8 cellular contexts compared by ENCODE assay signal in the genomic region with DNA sequence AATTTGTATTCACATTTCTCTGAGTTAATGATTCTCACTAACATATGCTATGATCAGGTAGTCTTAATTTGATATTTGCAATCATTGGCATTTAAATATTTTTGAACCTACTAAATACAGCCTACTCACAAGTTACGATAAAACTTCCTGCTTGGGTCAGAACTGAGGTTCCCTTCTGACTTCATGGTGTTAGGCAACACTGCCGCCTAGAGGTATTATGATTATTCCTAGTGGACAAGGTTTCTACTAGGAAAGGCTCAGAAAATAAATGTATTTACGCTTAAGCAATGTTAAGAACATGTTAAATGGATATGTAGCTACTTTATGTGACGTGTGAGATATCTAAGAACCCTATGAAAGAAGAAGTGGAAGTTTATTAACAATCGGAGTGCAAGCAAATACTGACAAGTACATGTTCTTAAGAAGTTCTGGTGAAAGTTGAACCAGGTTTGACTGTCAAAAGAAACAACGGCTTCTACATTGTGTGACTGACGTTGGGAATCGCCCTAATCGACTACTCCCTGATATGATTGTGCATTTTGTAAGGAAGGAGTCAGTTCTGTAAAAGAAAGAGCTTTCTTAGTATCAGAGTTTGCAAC.
A peak's percentile ranks its signal among the peaks of the same experiment; 100 is the strongest.
DNase-seq lines count a peak whose midpoint lies in the region; ATAC-seq and TF ChIP-seq lines count a peak whose summit lies in the region.

No MANE protein-coding gene starts in this region.

- H3K36me3 ChIP-seq in heart left ventricle: no peaks in the 10 kb centered on the region
- no peaks in the 10 kb centered on the region for H3K36me3 ChIP-seq in RWPE2 (ENCODE audit: low read depth)
- no peaks in the 10 kb centered on the region for H3K36me3 ChIP-seq in fibroblast of lung (ENCODE audit: control insufficient read depth, insufficient read depth, low read length)
- H3K36me3 ChIP-seq in prostate gland: no peaks in the 10 kb centered on the region

- H3K9me3 Mint-ChIP-seq in Calu3 (ENCODE audit: low read depth, unreplicated experiment): no peaks in the 10 kb centered on the region
- H3K9me3 Mint-ChIP-seq in stimulated activated memory B cell treated with anti-CD40 and anti-IgM and Interleukin-4, amounts not matched to agents 10 μg/mL and 1 μg/mL and 100 μg/mL, for 72 hours: peaks cover 3% of the 10 kb centered on the region

- H4K20me1 ChIP-seq in fibroblast of lung (ENCODE audit: control insufficient read depth, extremely low read depth, insufficient read depth, low read length): no peaks in the 10 kb centered on the region

- no peak overlapping the region for H3K9ac ChIP-seq in fibroblast of lung (ENCODE audit: insufficient read depth, low read length)

- no TSS peak for BruUV-seq in Calu3 (replicated peaks; lab: Mats Ljungman, UMichigan)

- H3K9me3 ChIP-seq in heart left ventricle (no peaks in the 10 kb centered on the region), RWPE2 (ENCODE audit: severe bottlenecking) (no peaks in the 10 kb centered on the region), fibroblast of lung (ENCODE audit: control insufficient read depth, insufficient read depth, low read depth, low read length) (no peaks in the 10 kb centered on the region), prostate gland (no peaks in the 10 kb centered on the region)

- TF ChIP-seq CTCF in heart left ventricle (IDR thresholded peaks at IDR 0.05): peak in 11 of 12 donors; percentile 16 to 69 (median 53)
- peak; percentile 87 for TF ChIP-seq CTCF in RWPE2 (IDR thresholded peaks at IDR 0.05; ENCODE audit: poor library complexity, severe bottlenecking)
- TF ChIP-seq CTCF in fibroblast of lung (conservative IDR thresholded peaks at IDR 0.05 in 1 of 2, IDR thresholded peaks at IDR 0.05 in 1 of 2; ENCODE audit: low read depth in 1 of 2, low read length in 2 of 2): peak in 1 of 2 donors; percentile 74
- TF ChIP-seq CTCF in prostate gland (IDR thresholded peaks at IDR 0.05): peak; percentile 30 to 62 (median 42)
- TF ChIP-seq CTCF in Calu3 (IDR thresholded peaks at IDR 0.05; ENCODE audit: unreplicated experiment): no peak

- no peaks in the 10 kb centered on the region for H3K4me1 Mint-ChIP-seq in Calu3 (ENCODE audit: low read depth, unreplicated experiment)
- no peaks in the 10 kb centered on the region for H3K4me1 Mint-ChIP-seq in stimulated activated memory B cell treated with anti-CD40 and anti-IgM and Interleukin-4, amounts not matched to agents 10 μg/mL and 1 μg/mL and 100 μg/mL, for 72 hours

- H3K27me3 ChIP-seq in heart left ventricle (no peaks in the 10 kb centered on the region), RWPE2 (ENCODE audit: insufficient read depth, poor library complexity, severe bottlenecking) (no peaks in the 10 kb centered on the region), fibroblast of lung (ENCODE audit: control insufficient read depth, insufficient read depth, low read length) (no peaks in the 10 kb centered on the region), prostate gland (replicated peaks; ENCODE audit: insufficient read depth) (no peaks in the 10 kb centered on the region)

- no peak for DNase-seq in heart left ventricle
- no peak for DNase-seq in Right ventricle myocardium inferior (ENCODE audit: missing footprints)
- peak; percentile 78 for DNase-seq in KG1 (lab: John Stamatoyannopoulos, UW)
- no peak for DNase-seq in RWPE2 (ENCODE audit: low spot score)
- DNase-seq in fibroblast of lung (ENCODE audit: low read depth in 2 of 2): peak; percentile 34 to 81
- peak; percentile 28 for DNase-seq in prostate gland (ENCODE audit: low spot score)
- no peak for DNase-seq in Calu3

- H3K27ac ChIP-seq in heart left ventricle (no peak overlapping the region), RWPE2 (ENCODE audit: poor library complexity, severe bottlenecking) (no peak overlapping the region), fibroblast of lung (ENCODE audit: insufficient read depth, low read length) (no peak overlapping the region), prostate gland (no peak overlapping the region)

- H3K4me3 ChIP-seq in heart left ventricle (no peak overlapping the region), RWPE2 (ENCODE audit: severe bottlenecking) (no peak overlapping the region), fibroblast of lung (replicated peaks in 1 of 4; ENCODE audit: control extremely low read depth in 1 of 4, insufficient read depth in 1 of 4, low read depth in 3 of 4, low read length in 4 of 4) (no peak overlapping the region), prostate gland (no peak overlapping the region)

- TF ChIP-seq POLR2A in heart left ventricle (IDR thresholded peaks at IDR 0.05) (no peak), prostate gland (IDR thresholded peaks at IDR 0.05) (no peak)

- H2AFZ ChIP-seq in fibroblast of lung (ENCODE audit: low read length): no peak overlapping the region

- no peaks in the 10 kb centered on the region for H3K79me2 ChIP-seq in fibroblast of lung (ENCODE audit: control insufficient read depth, insufficient read depth, low read length)

- no peaks in the 10 kb centered on the region for H3K36me3 Mint-ChIP-seq in Calu3 (ENCODE audit: insufficient read depth, unreplicated experiment)
- no peaks in the 10 kb centered on the region for H3K36me3 Mint-ChIP-seq in stimulated activated memory B cell treated with anti-CD40 and anti-IgM and Interleukin-4, amounts not matched to agents 10 μg/mL and 1 μg/mL and 100 μg/mL, for 72 hours

- H3K4me3 Mint-ChIP-seq in Calu3 (ENCODE audit: low read depth, unreplicated experiment): no peak overlapping the region
- no peak overlapping the region for H3K4me3 Mint-ChIP-seq in stimulated activated memory B cell treated with anti-CD40 and anti-IgM and Interleukin-4, amounts not matched to agents 10 μg/mL and 1 μg/mL and 100 μg/mL, for 72 hours

- no peak overlapping the region for H3K27ac Mint-ChIP-seq in Calu3 (ENCODE audit: unreplicated experiment)
- H3K27ac Mint-ChIP-seq in stimulated activated memory B cell treated with anti-CD40 and anti-IgM and Interleukin-4, amounts not matched to agents 10 μg/mL and 1 μg/mL and 100 μg/mL, for 72 hours: no peak overlapping the region

- WGBS in heart left ventricle, 4 donors: 28 to 38% (median 31%) methylated on average over 9 of the region's 9 CpGs
- 42% methylated on average over 9 of the region's 9 CpGs for whole genome bisulfite sequencing in prostate gland

- H3K4me1 ChIP-seq in heart left ventricle: no peaks in the 10 kb centered on the region
- H3K4me1 ChIP-seq in RWPE2 (ENCODE audit: insufficient read depth, poor library complexity, severe bottlenecking): no peaks in the 10 kb centered on the region
- H3K4me1 ChIP-seq in fibroblast of lung (ENCODE audit: control insufficient read depth, extremely low read depth, insufficient read depth, low read length): no peaks in the 10 kb centered on the region
- H3K4me1 ChIP-seq in prostate gland (replicated peaks): no peaks in the 10 kb centered on the region

- no peak overlapping the region for H3K4me2 ChIP-seq in fibroblast of lung (ENCODE audit: extremely low read depth, insufficient read depth, low read length)

- no peaks in the 10 kb centered on the region for H3K27me3 Mint-ChIP-seq in Calu3 (ENCODE audit: unreplicated experiment)
- no peaks in the 10 kb centered on the region for H3K27me3 Mint-ChIP-seq in stimulated activated memory B cell treated with anti-CD40 and anti-IgM and Interleukin-4, amounts not matched to agents 10 μg/mL and 1 μg/mL and 100 μg/mL, for 72 hours

- ATAC-seq in heart left ventricle (peak in 1 of 4 donors; percentile 41), Right ventricle myocardium inferior (no peak), RWPE2 (ENCODE audit: low read depth) (peak; percentile 77)
- no peak for ATAC-seq in stimulated activated memory B cell treated with anti-CD40 and anti-IgM and Interleukin-4, amounts not matched to agents 10 μg/mL and 1 μg/mL and 100 μg/mL, for 72 hours

- intact Hi-C loops in heart left ventricle (cut with DNase I): no loop called here
- intact Hi-C loops in Right ventricle myocardium inferior (cut with DNase I): no loop called here
- intact Hi-C loops in prostate gland (cut with DNase I): no loop called here
- intact Hi-C loops in Calu3 (cut with micrococcal nuclease; ENCODE audit: unreplicated experiment): no loop called here

- CTCF ChIA-PET in Calu3 (lab: Charles Lee): no interaction called here

Comparison
In these comparisons a context has a peak if more than half of its experiments do, and no peak if none do; other contexts are left out.
1. DNase-seq: peak in KG1 (single experiment), fibroblast of lung (2 of 2) and prostate gland (single experiment); none in heart left ventricle (0 of 5), Right ventricle myocardium inferior (single experiment), RWPE2 (single experiment) and Calu3 (single experiment).